ENCODE assay signal across 17 cellular contexts in the genomic region with DNA sequence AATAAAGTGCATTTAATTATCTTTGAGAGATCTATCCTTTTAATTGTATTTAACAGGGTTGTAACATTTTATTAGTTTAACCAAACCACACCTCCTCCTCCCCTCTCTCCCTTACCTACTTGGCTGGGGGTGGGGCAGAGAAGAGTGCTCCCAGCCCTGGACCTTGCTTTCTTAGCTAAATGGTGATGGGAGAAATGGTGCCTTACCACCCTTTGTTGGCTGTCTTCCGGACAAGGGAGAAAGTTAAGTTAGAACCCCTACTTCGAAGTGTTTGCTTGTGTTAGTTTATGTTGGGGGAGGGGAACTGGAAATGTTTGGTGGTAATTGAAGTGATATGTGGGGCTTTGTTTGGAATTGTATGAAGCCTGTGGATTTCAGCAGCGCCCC. TPM values are rescaled to one million over a fixed set of nuclear protein-coding genes. Genes with fewer than 3 reads are reported as not detected.
DNase-seq lines count a peak whose midpoint lies in the region; ATAC-seq, FAIRE-seq and TF ChIP-seq lines count a peak whose summit lies in the region.
"Had no signal": no experiment of that assay in that cellular context is flagged by ENCODE, and none has a peak within 500 bp of the region (broad histone marks: within the 10 kb centered on the region; RNA-seq: fewer than 3 reads in every experiment).

No MANE protein-coding gene starts in this region.

- no peak overlapping the region for H2BK5ac ChIP-seq in IMR-90 (ENCODE audit: low read depth, low read length, poor library complexity, severe bottlenecking)
- no peak overlapping the region for H2BK5ac ChIP-seq in H1 (ENCODE audit: low read depth, low read length)

- H3K4ac ChIP-seq in IMR-90 (ENCODE audit: low read depth, low read length) (peak overlapping the region; percentile 47; the same call in 1 of the 2 replicates), H1 (replicated peaks; ENCODE audit: insufficient read length, low read depth, low read length) (no peak overlapping the region)

- peaks cover 11% of the 10 kb centered on the region; the same call in 1 of the 2 replicates for H3K36me3 ChIP-seq in IMR-90 (ENCODE audit: control insufficient read depth, insufficient read depth, low read length)
- H3K36me3 ChIP-seq in H1 (ENCODE audit: control insufficient read depth in 2 of 4, insufficient read depth in 4 of 4, low read length in 3 of 4) = no peaks in the 10 kb centered on the region; a peak in 1 of 8 replicates
- H3K36me3 ChIP-seq: SJCRH30, upper lobe of right lung had no signal

- H3K4me3 ChIP-seq in AG04449 (ENCODE audit: low read depth, low read length) (peak overlapping the region; percentile 90), IMR-90 (ENCODE audit: insufficient read depth, low read depth, low read length) (peak overlapping the region; percentile 35), H1 (ENCODE audit: extremely low read depth in 1 of 4, insufficient read depth in 2 of 4, low read depth in 3 of 4, low read length in 4 of 4) (peak overlapping the region; percentile 7 to 72 (median 12); a peak in 5 of 8 replicates)
- H3K4me3 ChIP-seq: SJCRH30, upper lobe of right lung had no signal

- peaks cover 13 to 58% of the 10 kb centered on the region in 2 experiments for H3K79me1 ChIP-seq in IMR-90 (ENCODE audit: low read depth in 1 of 2, low read length in 2 of 2)
- H3K79me1 ChIP-seq in H1 (ENCODE audit: low read depth, low read length) = peaks cover 3% of the 10 kb centered on the region

- H3K18ac ChIP-seq in IMR-90 (ENCODE audit: low read depth, low read length) (no peak overlapping the region), H1 (ENCODE audit: extremely low read depth, low read length) (no peak overlapping the region; the same call in 1 of the 2 replicates)

- TF ChIP-seq POLR2A in IMR-90 (IDR thresholded peaks at IDR 0.05; ENCODE audit: low read depth, low read length) (no peak), H1 (IDR thresholded peaks at IDR 0.05; ENCODE audit: control extremely low read depth in 1 of 2, low read depth in 2 of 2, low read length in 2 of 2) (no peak)

- H2BK15ac ChIP-seq in IMR-90 (ENCODE audit: low read depth, low read length) (no peak overlapping the region), H1 (ENCODE audit: low read length) (no peak overlapping the region)

- TF ChIP-seq RAD21 in IMR-90 (IDR thresholded peaks at IDR 0.05; ENCODE audit: low read length) = no peak
- no peak for TF ChIP-seq RAD21 in H1 (IDR thresholded peaks at IDR 0.05 in 1 of 2, conservative IDR thresholded peaks at IDR 0.05 in 1 of 2; ENCODE audit: low read depth in 2 of 2, low read length in 2 of 2)

- H3K27me3 ChIP-seq in IMR-90 (ENCODE audit: control insufficient read depth, insufficient read depth, low read length) (no peaks in the 10 kb centered on the region), H1 (replicated peaks in 1 of 4; ENCODE audit: control insufficient read depth in 3 of 4, extremely low read depth in 1 of 4, insufficient read depth in 3 of 4, low read length in 3 of 4) (peaks cover 7 to 48% (median 30%) of the 10 kb centered on the region in 4 experiments)
- H3K27me3 ChIP-seq: SJCRH30 had no signal

- H3K9me1 ChIP-seq in IMR-90 (ENCODE audit: insufficient read depth, low read length) = peaks cover 8% of the 10 kb centered on the region; the same call in 1 of the 2 replicates

- H3K9ac ChIP-seq in IMR-90 (ENCODE audit: low read depth, low read length) (0 out of 2 replicates have a peak overlapping the region, but pooled peaks have one; percentile 10), H1 (replicated peaks in 1 of 4; ENCODE audit: extremely low read depth in 1 of 4, low read depth in 3 of 4, low read length in 3 of 4) (no peak overlapping the region)
- H3K9ac ChIP-seq: KMS-11 had no signal

- H2BK20ac ChIP-seq in IMR-90 (ENCODE audit: low read depth, low read length) = no peak overlapping the region
- no peak overlapping the region for H2BK20ac ChIP-seq in H1 (ENCODE audit: low read length)

- TF ChIP-seq CTCF in AG04449 (IDR thresholded peaks at IDR 0.05; ENCODE audit: insufficient read depth, low read length, missing control alignments) (no peak), IMR-90 (conservative IDR thresholded peaks at IDR 0.05; ENCODE audit: low read depth, low read length) (no peak), H1 (IDR thresholded peaks at IDR 0.05; ENCODE audit: control extremely low read depth in 1 of 3, insufficient read depth in 1 of 3, low read depth in 1 of 3, low read length in 3 of 3) (no peak), nephron progenitor cell (IDR thresholded peaks at IDR 0.05) (no peak), CD14-positive monocyte (IDR thresholded peaks at IDR 0.05) (no peak)

- H3K4me3 Mint-ChIP-seq in nephron progenitor cell = peak overlapping the region; percentile 98
- H3K4me3 Mint-ChIP-seq in activated naive CD8-positive, alpha-beta T cell treated with anti-CD3 and anti-CD28 coated beads, Interleukin-2, amount 50 U/mL, for 24 hours = no peak overlapping the region
- peak overlapping the region in 1 of 2 donors; percentile 6 for H3K4me3 Mint-ChIP-seq in CD14-positive monocyte
- H3K4me3 Mint-ChIP-seq: stimulated activated naive CD8-positive, alpha-beta T cell treated with anti-CD3 and anti-CD28 coated beads, Interleukin-15, Interleukin-2, amounts not matched to agents 100 ng/mL and 50 ng/mL, for 24 hours; T-helper 2 cell treated with Interferon-gamma antibody and Interleukin-4, amounts not matched to agents 5 μg/mL and 100 μg/mL, for 36 hours had no signal

- H3K27me3 Mint-ChIP-seq in nephron progenitor cell (ENCODE audit: low read depth, poor library complexity) (no peaks in the 10 kb centered on the region), CD14-positive monocyte (ENCODE audit: low read depth in 3 of 3) (peaks cover 30 to 46% (median 33%) of the 10 kb centered on the region in 3 donors)
- peaks cover 66% of the 10 kb centered on the region for H3K27me3 Mint-ChIP-seq in activated naive CD8-positive, alpha-beta T cell treated with anti-CD3 and anti-CD28 coated beads, Interleukin-2, amount 50 U/mL, for 24 hours

- 0 out of 2 replicates have a peak overlapping the region, but pooled peaks have one; percentile 25 for H3K23ac ChIP-seq in IMR-90 (ENCODE audit: low read depth, low read length)
- H3K23ac ChIP-seq in H1 (ENCODE audit: insufficient read length) = no peak overlapping the region

- H2AK9ac ChIP-seq in IMR-90 (replicated peaks; ENCODE audit: low read depth, low read length, poor library complexity) = no peak overlapping the region

- CTCF ChIA-PET in AG04449 (lab: Yijun Ruan, JAX) = interaction anchor here (1.1 to 5.7 kb wide), 6 partner anchors 11 to 461 kb away, joined by 3 to 82 read pairs (median 3); no protein-coding TSS in a partner anchor
- CTCF ChIA-PET in IMR-90 (lab: Yijun Ruan, JAX) = interaction anchor here (0.6 to 0.7 kb wide), 2 partner anchors 27 to 89 kb away, joined by 3 to 5 read pairs; no protein-coding TSS in a partner anchor
- CTCF ChIA-PET in H1 (lab: Charles Lee; ENCODE audit: partially characterized antibody) = interaction anchor here (0.8 to 5.3 kb wide), 5 partner anchors 13 to 47 kb away, joined by 3 to 68 read pairs (median 5); no protein-coding TSS in a partner anchor

- H2BK12ac ChIP-seq in H1 (ENCODE audit: low read depth, low read length) = no peak overlapping the region

- peaks cover 70% of the 10 kb centered on the region for H3K36me3 Mint-ChIP-seq in nephron progenitor cell (ENCODE audit: low read depth)
- H3K36me3 Mint-ChIP-seq in activated naive CD8-positive, alpha-beta T cell treated with anti-CD3 and anti-CD28 coated beads, Interleukin-2, amount 50 U/mL, for 24 hours (ENCODE audit: low read depth) = peaks cover 2% of the 10 kb centered on the region
- peaks cover 19 to 24% of the 10 kb centered on the region in 2 donors for H3K36me3 Mint-ChIP-seq in CD14-positive monocyte

- no peak for TF ChIP-seq EP300 in H1 (IDR thresholded peaks at IDR 0.05; ENCODE audit: borderline replicate concordance in 1 of 2, low read depth in 2 of 2, low read length in 2 of 2)

- dilution Hi-C loops in IMR-90 (cut with HindIII; ENCODE audit: low sequenced_read_pairs, unreplicated experiment) = no loop called here

- no CpG with 5 or more reads among the region's 3 CpGs for WGBS in IMR-90 (ENCODE audit: extremely low coverage in 2 of 2, insufficient read length in 1 of 2), 2 experiments
- 20% methylated on average over 3 of the region's 3 CpGs; no CpG with 5 or more reads in 1 of the 2 experiments for WGBS in H1 (ENCODE audit: extremely low coverage in 1 of 2, insufficient coverage in 1 of 2, insufficient read length in 1 of 2, insufficient replicate concordance in 2 of 2, low coverage in 1 of 2, low lambda C conversion rate in 2 of 2, missing lambda C conversion rate in 1 of 2), 2 experiments

- H2AK5ac ChIP-seq in IMR-90 (ENCODE audit: low read depth, low read length) (0 out of 2 replicates have a peak overlapping the region, but pooled peaks have one; percentile 29), H1 (ENCODE audit: low read depth, low read length) (no peak overlapping the region)

- DNase-seq in AG04449 (ENCODE audit: low read depth, low spot score) = no peak
- DNase-seq in IMR-90 = no peak
- no peak for DNase-seq in H1 (ENCODE audit: low read depth in 1 of 2, low spot score in 2 of 2)
- DNase-seq in nephron progenitor cell = no peak
- no peak for DNase-seq in activated naive CD8-positive, alpha-beta T cell treated with anti-CD3 and anti-CD28 coated beads, Interleukin-2, amount 50 U/mL, for 24 hours
- no peak for DNase-seq in CD14-positive monocyte (ENCODE audit: low spot score)
- DNase-seq in stimulated activated CD4-positive, alpha-beta T cell treated with anti-CD3 and anti-CD28 coated beads, Interleukin-2, amount 100 ng/mL, for 24 hours = no peak
- DNase-seq: CD8-positive, alpha-beta memory T cell; naive thymus-derived CD4-positive, alpha-beta T cell; NCI-H1092 treated with DMSO at 0.1 percent for 48 hours; NCI-H526 treated with DMSO at 0.1 percent for 48 hours; SJCRH30; upper lobe of right lung had no signal

- H4K20me1 ChIP-seq in IMR-90 (ENCODE audit: insufficient read depth, low read length) (peaks cover 48% of the 10 kb centered on the region), H1 (replicated peaks in 1 of 2; ENCODE audit: control insufficient read depth in 1 of 2, insufficient read depth in 2 of 2, low read length in 2 of 2) (peaks cover 2 to 11% of the 10 kb centered on the region in 2 experiments)

- peaks cover 58% of the 10 kb centered on the region for H3K4me1 Mint-ChIP-seq in nephron progenitor cell
- peaks cover 16% of the 10 kb centered on the region for H3K4me1 Mint-ChIP-seq in activated naive CD8-positive, alpha-beta T cell treated with anti-CD3 and anti-CD28 coated beads, Interleukin-2, amount 50 U/mL, for 24 hours
- H3K4me1 Mint-ChIP-seq in CD14-positive monocyte = peaks cover 48% of the 10 kb centered on the region

- peaks cover 5% of the 10 kb centered on the region for H3K4me1 ChIP-seq in IMR-90 (ENCODE audit: control insufficient read depth, insufficient read depth, low read length)
- H3K4me1 ChIP-seq in H1 (replicated peaks in 1 of 4; ENCODE audit: control insufficient read depth in 3 of 4, insufficient read depth in 4 of 4, low read length in 3 of 4) = peaks cover 0 to 25% (median 17%) of the 10 kb centered on the region in 4 experiments; a peak in 6 of 7 replicates

- no peak for FAIRE-seq in H1 (lab: Jason Lieb, UNC)

- no peak overlapping the region for H3K27ac ChIP-seq in IMR-90 (ENCODE audit: insufficient read depth, low read length)
- no peak overlapping the region for H3K27ac ChIP-seq in H1 (ENCODE audit: low read depth, low read length)
- H3K27ac ChIP-seq: KMS-11, SJCRH30, upper lobe of right lung had no signal

- ATAC-seq in IMR-90 (ENCODE audit: low read depth) (no peak), GM21737 (IDR thresholded peaks at IDR 0.05; ENCODE audit: unreplicated experiment) (no peak)
- ATAC-seq in activated naive CD8-positive, alpha-beta T cell treated with anti-CD3 and anti-CD28 coated beads, Interleukin-2, amount 50 U/mL, for 24 hours = no peak
- ATAC-seq: naive thymus-derived CD4-positive, alpha-beta T cell; upper lobe of right lung had no signal

- peaks cover 37% of the 10 kb centered on the region for H3K9me3 Mint-ChIP-seq in nephron progenitor cell
- H3K9me3 Mint-ChIP-seq in activated naive CD8-positive, alpha-beta T cell treated with anti-CD3 and anti-CD28 coated beads, Interleukin-2, amount 50 U/mL, for 24 hours = no peaks in the 10 kb centered on the region
- peaks cover 7 to 26% (median 19%) of the 10 kb centered on the region in 7 donors for H3K9me3 Mint-ChIP-seq in CD14-positive monocyte

- H3K4me2 ChIP-seq in IMR-90 (ENCODE audit: low read depth, low read length) = peak overlapping the region; percentile 96
- H3K4me2 ChIP-seq in H1 (ENCODE audit: insufficient read depth in 1 of 2, low read depth in 2 of 2, low read length in 2 of 2) = peak overlapping the region; percentile 37 to 86
- H3K4me2 ChIP-seq: KMS-11 had no signal

- peaks cover 2% of the 10 kb centered on the region; the same call in 1 of the 2 replicates for H3K9me3 ChIP-seq in IMR-90 (ENCODE audit: control insufficient read depth, insufficient read depth, low read length)
- H3K9me3 ChIP-seq in H1 (ENCODE audit: insufficient read depth in 2 of 2, low read depth in 1 of 2, low read length in 1 of 2) = peaks cover 11 to 19% of the 10 kb centered on the region in 2 experiments
- H3K9me3 ChIP-seq: SJCRH30, upper lobe of right lung had no signal

- H4K5ac ChIP-seq in IMR-90 (ENCODE audit: low read depth, low read length) (no peak overlapping the region), H1 (ENCODE audit: insufficient read length, low read depth, low read length) (no peak overlapping the region)

- peaks cover 0 to 18% of the 10 kb centered on the region in 2 experiments; a peak in 2 of 4 replicates for H3K79me2 ChIP-seq in H1 (ENCODE audit: control insufficient read depth in 1 of 2, insufficient read depth in 2 of 2, low read length in 2 of 2)

- no TSS peak for BruUV-seq in IMR-90 (replicated peaks; lab: Mats Ljungman, UMichigan)

- no peak overlapping the region for H2AFZ ChIP-seq in IMR-90 (replicated peaks; ENCODE audit: low read length, poor library complexity)
- H2AFZ ChIP-seq in H1 (ENCODE audit: low read length) = no peak overlapping the region

- H3K23me2 ChIP-seq in H1 (ENCODE audit: low read depth, low read length) = peaks cover 15% of the 10 kb centered on the region; the same call in 1 of the 2 replicates

- peak overlapping the region; percentile 94 for H3K27ac Mint-ChIP-seq in nephron progenitor cell
- no peak overlapping the region for H3K27ac Mint-ChIP-seq in activated naive CD8-positive, alpha-beta T cell treated with anti-CD3 and anti-CD28 coated beads, Interleukin-2, amount 50 U/mL, for 24 hours
- no peak overlapping the region for H3K27ac Mint-ChIP-seq in CD14-positive monocyte
- H3K27ac Mint-ChIP-seq: naive thymus-derived CD4-positive, alpha-beta T cell; stimulated activated naive CD8-positive, alpha-beta T cell treated with anti-CD3 and anti-CD28 coated beads, Interleukin-15, Interleukin-2, amounts not matched to agents 100 ng/mL and 50 ng/mL, for 24 hours; T-helper 2 cell treated with Interferon-gamma antibody and Interleukin-4, amounts not matched to agents 5 μg/mL and 100 μg/mL, for 36 hours had no signal

- H2BK120ac ChIP-seq in IMR-90 (ENCODE audit: low read depth, low read length) (no peak overlapping the region), H1 (replicated peaks; ENCODE audit: low read depth, low read length) (no peak overlapping the region)

- H3K14ac ChIP-seq in IMR-90 (replicated peaks; ENCODE audit: low read depth, low read length) (peak overlapping the region; percentile 75), H1 (ENCODE audit: insufficient read length) (no peak overlapping the region)

- no peak overlapping the region for H4K8ac ChIP-seq in IMR-90 (ENCODE audit: low read depth in 2 of 2, low read length in 2 of 2)
- H4K8ac ChIP-seq in H1 (ENCODE audit: extremely low read depth, insufficient read depth, low read length) = no peak overlapping the region

- H4K91ac ChIP-seq in IMR-90 (ENCODE audit: insufficient read depth, low read depth, low read length) (no peak overlapping the region), H1 (replicated peaks; ENCODE audit: insufficient read length, low read length) (no peak overlapping the region)

- POLR2A ChIA-PET in AG04449 (lab: Yijun Ruan, JAX) = interaction anchor here (1.7 to 2.4 kb wide), 2 partner anchors 17 to 27 kb away, joined by 9 to 11 read pairs; no protein-coding TSS in a partner anchor
- POLR2A ChIA-PET in IMR-90 (lab: Charles Lee; ENCODE audit: unreplicated experiment) = interaction anchor here (1.5 to 1.6 kb wide), 2 partner anchors 17 to 28 kb away, joined by 6 to 8 read pairs; no protein-coding TSS in a partner anchor
- POLR2A ChIA-PET in H1 (lab: Charles Lee; ENCODE audit: partially characterized antibody) = interaction anchor here (0.9 to 2.9 kb wide), 9 partner anchors 14 to 38 kb away, joined by 3 to 13 read pairs (median 4); no protein-coding TSS in a partner anchor

- intact Hi-C loops in IMR-90 (cut with micrococcal nuclease) (no loop called here), CD14-positive monocyte (cut with micrococcal nuclease) (no loop called here)

- H3K56ac ChIP-seq in IMR-90 (ENCODE audit: extremely low read depth, insufficient read depth, low read length) (no peak overlapping the region), H1 (replicated peaks; ENCODE audit: insufficient read length, low read depth, low read length) (no peak overlapping the region)

- in situ Hi-C loops in IMR-90 (cut with MboI; ENCODE audit: low sequenced_read_pairs) = no loop called here

RNA-seq across cellular contexts. Expression of a gene that starts 3.9 kb away (rescaled TPM):
- 21.3 and 22.8 TPM in 2 replicates for total RNA-seq in IMR-90 (2012; rRNA removed)
- 130 and 133 TPM in 2 replicates for polyA plus RNA-seq in IMR-90 (2012; rRNA removed)
- 46.5 and 172 TPM in 2 replicates for polyA plus RNA-seq in IMR-90 (2012; cell fraction: cytosol; rRNA removed)
- polyA plus RNA-seq in IMR-90 (2012; cell fraction: nucleus; rRNA removed; ENCODE audit: low replicate concordance) = 28.2 and 69.3 TPM in 2 replicates
- 17.0 and 17.6 TPM in 2 replicates for total RNA-seq in H1 (2021; fragmentation: NEBNext Ultra II Directional; extraction: Animal tissue kit (Norgen Biotek cat#: 25700))
- 86.7 and 93.6 TPM in 2 replicates for polyA plus RNA-seq in H1 (2011; rRNA removed)
- 41.3 TPM for polyA plus RNA-seq in H1 (2011; cell fraction: cytosol; rRNA removed)
- polyA plus RNA-seq in H1 (2011; cell fraction: nucleus; rRNA removed) = 37.7 TPM
- 21.7 to 33.8 TPM (median 32.4 TPM) in 4 replicates for polyA plus RNA-seq in H1 (2012, experiment 1 of 2)
- 30.9 TPM for polyA plus RNA-seq in H1 (2012, experiment 2 of 2)
- polyA plus RNA-seq in H1 (2013, experiment 1 of 2) = 12.3 TPM
- polyA plus RNA-seq in H1 (2013, experiment 2 of 2) = 12.0 TPM
- 22.5 and 38.9 TPM in 2 replicates for polyA minus RNA-seq in H1 (2011; rRNA and poly(A)+ RNA removed)
- 37.7 TPM for polyA minus RNA-seq in H1 (2011; cell fraction: cytosol; rRNA and poly(A)+ RNA removed)
- polyA minus RNA-seq in H1 (2011; cell fraction: nucleus; rRNA and poly(A)+ RNA removed) = 23.6 TPM
- polyA plus RNA-seq in CD14-positive monocyte = 1 to 10 TPM; 6.2 to 7.2 TPM
- polyA plus RNA-seq: CD8-positive, alpha-beta memory T cell had no signal

RNA-seq across cellular contexts. Expression of a gene that starts 58.0 kb away (rescaled TPM):
- total RNA-seq in IMR-90 (2012; rRNA removed) = 8.8 and 13.3 TPM in 2 replicates
- polyA plus RNA-seq in IMR-90 (2012; rRNA removed) = 13.2 and 13.4 TPM in 2 replicates
- 4.0 and 6.5 TPM in 2 replicates for polyA plus RNA-seq in IMR-90 (2012; cell fraction: cytosol; rRNA removed)
- polyA plus RNA-seq in IMR-90 (2012; cell fraction: nucleus; rRNA removed; ENCODE audit: low replicate concordance) = 23.4 and 34.8 TPM in 2 replicates
- total RNA-seq in H1 (2021; fragmentation: NEBNext Ultra II Directional; extraction: Animal tissue kit (Norgen Biotek cat#: 25700)) = 51.5 and 58.1 TPM in 2 replicates
- polyA plus RNA-seq in H1 (2011; rRNA removed) = 20.5 and 21.6 TPM in 2 replicates
- polyA plus RNA-seq in H1 (2011; cell fraction: cytosol; rRNA removed) = 18.4 TPM
- polyA plus RNA-seq in H1 (2011; cell fraction: nucleus; rRNA removed) = 35.3 TPM
- polyA plus RNA-seq in H1 (2012, experiment 1 of 2) = 23.8 to 31.5 TPM (median 26.7 TPM) in 4 replicates
- 3.3 TPM for polyA plus RNA-seq in H1 (2012, experiment 2 of 2)
- polyA plus RNA-seq in H1 (2013, experiment 1 of 2) = 27.9 TPM
- 27.4 TPM for polyA plus RNA-seq in H1 (2013, experiment 2 of 2)
- polyA minus RNA-seq in H1 (2011; rRNA and poly(A)+ RNA removed) = 32.5 and 32.9 TPM in 2 replicates
- polyA minus RNA-seq in H1 (2011; cell fraction: cytosol; rRNA and poly(A)+ RNA removed) = 24.1 TPM
- 47.5 TPM for polyA minus RNA-seq in H1 (2011; cell fraction: nucleus; rRNA and poly(A)+ RNA removed)
- polyA plus RNA-seq in CD14-positive monocyte = 10 to 100 TPM in 1 of 2 donors, 1 to 10 TPM in 1; 8.8 to 15.9 TPM

Comparison
In these comparisons a context has a peak if more than half of its experiments do, and no peak if none do; other contexts are left out.
1. H3K4me3 ChIP-seq: peak in every context shown above with its lines; median percentile 90 in AG04449; 35 in IMR-90; 12 in H1.